9 cellular contexts compared by ENCODE assay signal in genomic region chr7:20784311-20785210, GRCh38. TPM values are rescaled to one million over a fixed set of nuclear protein-coding genes. Genes with fewer than 3 reads are reported as not detected.
A peak's percentile ranks its signal among the peaks of the same experiment; 100 is the strongest.
DNase-seq lines count a peak whose midpoint lies in the region; ATAC-seq and TF ChIP-seq lines count a peak whose summit lies in the region.
"Had no signal": no experiment of that assay in that cellular context is flagged by ENCODE, and none has a peak within 500 bp of the region (broad histone marks: within the 10 kb centered on the region; RNA-seq: fewer than 3 reads in every experiment).

No MANE protein-coding gene starts in this region.

- BruUV-seq in Calu3 (replicated peaks; lab: Mats Ljungman, UMichigan) (no TSS peak), mammary epithelial cell (replicated peaks; lab: Mats Ljungman, UMichigan) (no TSS peak)

- dilution Hi-C loops in mammary epithelial cell (cut with HindIII; ENCODE audit: low sequenced_read_pairs) = loop anchor here (25.0 kb wide), 1 partner anchor 728 kb away; no protein-coding TSS in a partner anchor

- no peaks in the 10 kb centered on the region for H3K9me3 ChIP-seq in HUES6 (ENCODE audit: control insufficient read depth, insufficient read depth, low read depth, low read length)
- no peaks in the 10 kb centered on the region for H3K9me3 ChIP-seq in mammary epithelial cell (replicated peaks; ENCODE audit: insufficient read depth, low read length)

- intact Hi-C loops in Calu3 (cut with micrococcal nuclease; ENCODE audit: unreplicated experiment) (loop anchor here (5.0 to 10.0 kb wide), 2 partner anchors 303 to 360 kb away; no protein-coding TSS in a partner anchor), mammary epithelial cell (cut with micrococcal nuclease) (loop anchor here (5.0 to 10.0 kb wide), 4 partner anchors 110 to 1218 kb away; partner anchors contain the start of gene SP4)

- no peak for ATAC-seq in HG03571 (IDR thresholded peaks at IDR 0.05; ENCODE audit: unreplicated experiment)
- ATAC-seq in GM18517 (IDR thresholded peaks at IDR 0.05; ENCODE audit: unreplicated experiment) = no peak
- no peak for ATAC-seq in GM21381 (IDR thresholded peaks at IDR 0.05; ENCODE audit: unreplicated experiment)

- peak overlapping the region; percentile 75 for H2AFZ ChIP-seq in mammary epithelial cell (ENCODE audit: low read depth, low read length)

- peak overlapping the region; percentile 92 for H3K9ac ChIP-seq in HUES6 (ENCODE audit: low read length)
- no peak overlapping the region for H3K9ac ChIP-seq in mammary epithelial cell (ENCODE audit: insufficient read depth, low read length)

- no peaks in the 10 kb centered on the region for H4K20me1 ChIP-seq in mammary epithelial cell (ENCODE audit: insufficient read depth, low read length)

- WGBS in mammary epithelial cell (ENCODE audit: low coverage, missing lambda C conversion rate) = 33% methylated on average over 6 of the region's 107 CpGs

- H3K4me3 ChIP-seq in HUES6 (ENCODE audit: low read depth, low read length) (peak overlapping the region; percentile 84), mammary epithelial cell (replicated peaks in 1 of 3; ENCODE audit: insufficient read depth in 1 of 3, low read depth in 2 of 3, low read length in 3 of 3) (peak overlapping the region; percentile 36 to 52 (median 49))

- H3K27me3 Mint-ChIP-seq in Calu3 (ENCODE audit: unreplicated experiment) = peaks cover 91% of the 10 kb centered on the region
- peaks cover 70% of the 10 kb centered on the region for H3K27me3 Mint-ChIP-seq in nephron progenitor cell (ENCODE audit: low read depth, poor library complexity)

- CTCF ChIA-PET in Calu3 (lab: Charles Lee) = interaction anchor here (0.9 to 1.1 kb wide), 2 partner anchors 50 to 1055 kb away, joined by 5 to 7 read pairs; no protein-coding TSS in a partner anchor
- CTCF ChIA-PET in mammary epithelial cell (lab: Charles Lee; ENCODE audit: low non-redundant PET) = interaction anchor here (0.7 kb wide), 1 partner anchor 467 kb away, joined by 3 read pairs; no protein-coding TSS in a partner anchor

- H3K27ac Mint-ChIP-seq in Calu3 (ENCODE audit: unreplicated experiment) (peak overlapping the region; percentile 9), nephron progenitor cell (no peak overlapping the region)

- H3K4me1 Mint-ChIP-seq in Calu3 (ENCODE audit: low read depth, unreplicated experiment) = peaks cover 31% of the 10 kb centered on the region
- peaks cover 76% of the 10 kb centered on the region for H3K4me1 Mint-ChIP-seq in nephron progenitor cell

- peak overlapping the region; percentile 97; the same call in 1 of the 2 replicates for H3K27ac ChIP-seq in HUES6 (ENCODE audit: low read depth, low read length)
- H3K27ac ChIP-seq in mammary epithelial cell (ENCODE audit: insufficient read depth, low read depth, low read length) = no peak overlapping the region

- no peak for TF ChIP-seq CTCF in Calu3 (IDR thresholded peaks at IDR 0.05; ENCODE audit: unreplicated experiment)
- TF ChIP-seq CTCF in mammary epithelial cell (conservative IDR thresholded peaks at IDR 0.05 in 1 of 2, IDR thresholded peaks at IDR 0.05 in 1 of 2; ENCODE audit: extremely low read depth in 1 of 2, insufficient read depth in 1 of 2, low read depth in 1 of 2, low read length in 2 of 2) = peak; percentile 5 to 46
- peak; percentile 18 for TF ChIP-seq CTCF in nephron progenitor cell (IDR thresholded peaks at IDR 0.05)

- in situ Hi-C loops in mammary epithelial cell (cut with MboI; ENCODE audit: low sequenced_read_pairs in 2 of 2) = loop anchor here in 1 of 2 donors (25.0 kb wide), 2 partner anchors 203 to 728 kb away; no protein-coding TSS in a partner anchor

- H3K4me3 Mint-ChIP-seq in Calu3 (ENCODE audit: low read depth, unreplicated experiment) = peak overlapping the region; percentile 88
- peak overlapping the region; percentile 92 for H3K4me3 Mint-ChIP-seq in nephron progenitor cell

- peaks cover 42% of the 10 kb centered on the region for H3K27me3 ChIP-seq in HUES6 (ENCODE audit: control insufficient read depth, insufficient read depth, low read length)
- H3K27me3 ChIP-seq in mammary epithelial cell (ENCODE audit: insufficient read depth, low read length) = peaks cover 6% of the 10 kb centered on the region

- H3K4me1 ChIP-seq in HUES6 (ENCODE audit: control insufficient read depth, insufficient read depth, low read length) = peaks cover 42% of the 10 kb centered on the region
- H3K4me1 ChIP-seq in mammary epithelial cell (ENCODE audit: insufficient read depth, low read length) = peaks cover 16% of the 10 kb centered on the region

- peak; percentile 58 for DNase-seq in Calu3
- DNase-seq in mammary epithelial cell = peak; percentile 66
- peak; percentile 68 for DNase-seq in nephron progenitor cell
- no peak for DNase-seq in GF-D8 (lab: John Stamatoyannopoulos, UW)

- H3K36me3 ChIP-seq in HUES6 (ENCODE audit: control insufficient read depth, insufficient read depth, low read length) (no peaks in the 10 kb centered on the region; the same call in 1 of the 2 replicates), mammary epithelial cell (ENCODE audit: insufficient read depth, low read length) (no peaks in the 10 kb centered on the region)

- H3K79me2 ChIP-seq in mammary epithelial cell (ENCODE audit: insufficient read depth, low read length) = no peaks in the 10 kb centered on the region

- H3K9me3 Mint-ChIP-seq in Calu3 (ENCODE audit: low read depth, unreplicated experiment) (no peaks in the 10 kb centered on the region), nephron progenitor cell (no peaks in the 10 kb centered on the region)

- H3K36me3 Mint-ChIP-seq in Calu3 (ENCODE audit: insufficient read depth, unreplicated experiment) (peaks cover 26% of the 10 kb centered on the region), nephron progenitor cell (ENCODE audit: low read depth) (no peaks in the 10 kb centered on the region)

- H3K4me2 ChIP-seq in mammary epithelial cell (ENCODE audit: insufficient read depth, low read depth, low read length) = peak overlapping the region; percentile 93

RNA-seq across cellular contexts. Expression of gene SP8, which starts 2.1 kb away (rescaled TPM):
- total RNA-seq in Calu3 (2022) (not detected in 2 replicates), mammary epithelial cell (under 1 TPM in 1 of 2 donors, not detected in 1; 0.21 TPM)
- polyA plus RNA-seq in mammary epithelial cell = 0.10 TPM
- polyA minus RNA-seq in mammary epithelial cell = not detected
- total RNA-seq: activated CD8-positive, alpha-beta memory T cell treated with anti-CD3 and anti-CD28 coated beads for 36 hours had no signal
